ENCODE assay signal across 10 cellular contexts in the genomic region with DNA sequence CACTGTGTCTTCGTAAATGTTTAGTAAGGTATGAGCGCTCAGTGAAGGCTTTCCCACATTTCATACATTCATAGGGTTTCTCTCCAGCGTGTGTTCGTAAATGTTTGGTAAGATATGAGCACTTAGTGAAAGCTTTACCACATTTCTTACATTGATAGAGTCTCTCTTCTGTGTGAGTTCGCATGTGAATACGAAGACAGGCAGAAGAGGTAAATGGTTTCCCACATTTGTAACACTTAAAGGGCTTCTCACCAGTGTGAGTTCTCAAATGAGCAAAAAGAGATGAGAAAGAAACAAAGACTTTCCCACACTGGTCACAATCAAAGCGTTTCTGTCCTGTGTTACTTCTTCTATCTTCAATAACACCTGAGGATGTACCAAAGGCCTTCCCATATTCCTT. TPM values are rescaled to one million over a fixed set of nuclear protein-coding genes. Genes with fewer than 3 reads are reported as not detected.
"Had no signal": no experiment of that assay in that cellular context is flagged by ENCODE, and none has a peak within 500 bp of the region (broad histone marks: within the 10 kb centered on the region; RNA-seq: fewer than 3 reads in every experiment).

No MANE protein-coding gene starts in this region.

- H3K27ac ChIP-seq: GM23248, KMS-11 had no signal

- H3K9ac ChIP-seq: GM23248, KMS-11 had no signal

- H2AFZ ChIP-seq: GM23248 had no signal

- DNase-seq: GM23248, GOT3, H9, HCEC 1CT, IMR-90, KBM-7 had no signal

- H3K4me3 ChIP-seq: GM23248 had no signal

- FAIRE-seq: H54, HTR-8/SVneo had no signal

- H3K4me2 ChIP-seq: KMS-11 had no signal

RNA-seq across cellular contexts. Expression of a gene that starts 31.3 kb away (rescaled TPM):
- total RNA-seq: H9, HT-29 had no signal
